In genomic region chr6:109187399-109188114, GRCh38 we compare ENCODE assay signal across 9 cellular contexts.
DNase-seq lines count a peak whose midpoint lies in the region; ATAC-seq and TF ChIP-seq lines count a peak whose summit lies in the region.
"Had no signal": no experiment of that assay in that cellular context is flagged by ENCODE, and none has a peak within 500 bp of the region (broad histone marks: within the 10 kb centered on the region; RNA-seq: fewer than 3 reads in every experiment).

No MANE protein-coding gene starts in this region.

- peak overlapping the region; percentile 35; the same call in 1 of the 2 replicates for H3K27ac Mint-ChIP-seq in GM23338
- H3K27ac Mint-ChIP-seq in activated CD8-positive, alpha-beta memory T cell treated with anti-CD3 and anti-CD28 coated beads, Interleukin-2, amount 10 ng/mL, durations not matched to agents 7 days and 5 days, result no peak overlapping the region
- H3K27ac Mint-ChIP-seq in natural killer cell treated with Interleukin-12 subunit alpha and Interleukin-12 subunit beta and Interleukin-15 and Interleukin-18, amount 100 ng/mL, for 72 hours, result no peak overlapping the region

- TF ChIP-seq POLR2A in erythroblast (IDR thresholded peaks at IDR 0.05; ENCODE audit: low read length), result no peak

- no peaks in the 10 kb centered on the region for H3K4me1 ChIP-seq in GM23338 (ENCODE audit: insufficient read depth)
- H3K4me1 ChIP-seq: HAP-1 had no signal

- peak; percentile 89 to 98 for TF ChIP-seq CTCF in GM23338 (conservative IDR thresholded peaks at IDR 0.05; ENCODE audit: low read depth in 2 of 2)

- no peaks in the 10 kb centered on the region for H3K9me2 ChIP-seq in GM23338 (ENCODE audit: insufficient read depth)

- H3K27ac ChIP-seq in GM23338 (ENCODE audit: low read depth), result no peak overlapping the region

- no peaks in the 10 kb centered on the region for H3K27me3 ChIP-seq in GM23338 (ENCODE audit: insufficient read depth)

- DNase-seq in AG20443 (ENCODE audit: low spot score) (peak; percentile 52), GM23338 (ENCODE audit: low spot score) (peak; percentile 82), NCI-H748 treated with DMSO at 0.1 percent for 48 hours (lab: John Stamatoyannopoulos, UW) (peak; percentile 41), erythroblast (lab: John Stamatoyannopoulos, UW) (peak; percentile 54 to 77)
- DNase-seq in activated CD8-positive, alpha-beta memory T cell treated with anti-CD3 and anti-CD28 coated beads, Interleukin-2, amount 10 ng/mL, durations not matched to agents 7 days and 5 days, result peak; percentile 67
- DNase-seq in natural killer cell treated with Interleukin-12 subunit alpha and Interleukin-12 subunit beta and Interleukin-15 and Interleukin-18, amount 100 ng/mL, for 72 hours (ENCODE audit: low spot score), result no peak
- peak; percentile 37 for DNase-seq in stimulated activated naive CD4-positive, alpha-beta T cell treated with Interleukin-2 at 50 U/mL for 16 hours (lab: John Stamatoyannopoulos, UW)

- no peaks in the 10 kb centered on the region for H4K20me1 ChIP-seq in GM23338 (replicated peaks; ENCODE audit: insufficient read depth)

- H3K36me3 ChIP-seq in GM23338 (ENCODE audit: insufficient read depth), result 0 out of 2 replicates have a peak, but pooled peaks cover 3% of the 10 kb centered on the region
- H3K36me3 ChIP-seq: HAP-1 had no signal

- H3K4me3 ChIP-seq in GM23338, result no peak overlapping the region
- H3K4me3 ChIP-seq: HAP-1 had no signal

- CTCF ChIA-PET in activated CD8-positive, alpha-beta memory T cell treated with anti-CD3 and anti-CD28 coated beads, Interleukin-2, amount 10 ng/mL, durations not matched to agents 7 days and 5 days (lab: Charles Lee), result interaction anchor here (1.0 to 3.9 kb wide), 25 partner anchors 10 to 852 kb away, joined by 3 to 84 read pairs (median 5); partner anchors contain the start of genes CD164, CEP57L1 and MICAL1

- H2AFZ ChIP-seq in GM23338, result no peak overlapping the region

- H3F3A ChIP-seq in GM23338 (replicated peaks; ENCODE audit: low read depth), result no peaks in the 10 kb centered on the region

- H3K9me3 Mint-ChIP-seq in GM23338, result peaks cover 23% of the 10 kb centered on the region
- H3K9me3 Mint-ChIP-seq in activated CD8-positive, alpha-beta memory T cell treated with anti-CD3 and anti-CD28 coated beads, Interleukin-2, amount 10 ng/mL, durations not matched to agents 7 days and 5 days (ENCODE audit: low read depth), result peaks cover 14% of the 10 kb centered on the region
- H3K9me3 Mint-ChIP-seq in natural killer cell treated with Interleukin-12 subunit alpha and Interleukin-12 subunit beta and Interleukin-15 and Interleukin-18, amount 100 ng/mL, for 72 hours, result peaks cover 6% of the 10 kb centered on the region

- peaks cover 2% of the 10 kb centered on the region for H3K27me3 Mint-ChIP-seq in GM23338 (ENCODE audit: insufficient read depth, low read depth, poor library complexity)
- H3K27me3 Mint-ChIP-seq in activated CD8-positive, alpha-beta memory T cell treated with anti-CD3 and anti-CD28 coated beads, Interleukin-2, amount 10 ng/mL, durations not matched to agents 7 days and 5 days, result peaks cover 46% of the 10 kb centered on the region
- H3K27me3 Mint-ChIP-seq in natural killer cell treated with Interleukin-12 subunit alpha and Interleukin-12 subunit beta and Interleukin-15 and Interleukin-18, amount 100 ng/mL, for 72 hours, result peaks cover 15 to 19% of the 10 kb centered on the region in 2 donors

- H3K36me3 Mint-ChIP-seq in GM23338 (ENCODE audit: low read depth), result peaks cover 15% of the 10 kb centered on the region
- H3K36me3 Mint-ChIP-seq in activated CD8-positive, alpha-beta memory T cell treated with anti-CD3 and anti-CD28 coated beads, Interleukin-2, amount 10 ng/mL, durations not matched to agents 7 days and 5 days, result peaks cover 11% of the 10 kb centered on the region
- H3K36me3 Mint-ChIP-seq in natural killer cell treated with Interleukin-12 subunit alpha and Interleukin-12 subunit beta and Interleukin-15 and Interleukin-18, amount 100 ng/mL, for 72 hours, result peaks cover 10% of the 10 kb centered on the region

- H3K79me2 ChIP-seq in GM23338 (replicated peaks; ENCODE audit: insufficient read depth), result no peaks in the 10 kb centered on the region

- H3K4me1 Mint-ChIP-seq in GM23338, result peaks cover 21% of the 10 kb centered on the region
- peaks cover 20% of the 10 kb centered on the region for H3K4me1 Mint-ChIP-seq in activated CD8-positive, alpha-beta memory T cell treated with anti-CD3 and anti-CD28 coated beads, Interleukin-2, amount 10 ng/mL, durations not matched to agents 7 days and 5 days
- no peaks in the 10 kb centered on the region for H3K4me1 Mint-ChIP-seq in natural killer cell treated with Interleukin-12 subunit alpha and Interleukin-12 subunit beta and Interleukin-15 and Interleukin-18, amount 100 ng/mL, for 72 hours (ENCODE audit: low read depth in 2 of 2)

- ATAC-seq in GM23338, result peak; percentile 81
- ATAC-seq in activated CD8-positive, alpha-beta memory T cell treated with anti-CD3 and anti-CD28 coated beads, Interleukin-2, amount 10 ng/mL, durations not matched to agents 7 days and 5 days, result peak; percentile 65
- ATAC-seq in natural killer cell treated with Interleukin-12 subunit alpha and Interleukin-12 subunit beta and Interleukin-15 and Interleukin-18, amount 100 ng/mL, for 72 hours, result peak; percentile 59 to 74
- ATAC-seq in GM18870 (IDR thresholded peaks at IDR 0.05; ENCODE audit: unreplicated experiment), result no peak

- H3K4me3 Mint-ChIP-seq in GM23338, result no peak overlapping the region
- H3K4me3 Mint-ChIP-seq in activated CD8-positive, alpha-beta memory T cell treated with anti-CD3 and anti-CD28 coated beads, Interleukin-2, amount 10 ng/mL, durations not matched to agents 7 days and 5 days, result no peak overlapping the region
- H3K4me3 Mint-ChIP-seq in natural killer cell treated with Interleukin-12 subunit alpha and Interleukin-12 subunit beta and Interleukin-15 and Interleukin-18, amount 100 ng/mL, for 72 hours, result no peak overlapping the region

- no peak overlapping the region for H3K4me2 ChIP-seq in GM23338

TF ChIP-seq in GM23338, 12 proteins besides CTCF, POLR2A, EP300 and RAD21:
- TF ChIP-seq ZNF331 (CRISPR knock-in tag; IDR thresholded peaks at IDR 0.05; ENCODE audit: low read depth) (no peak), EZH2phosphoT487 (IDR thresholded peaks at IDR 0.05; ENCODE audit: unreplicated experiment) (no peak), POLR2AphosphoS5 (IDR thresholded peaks at IDR 0.05; ENCODE audit: low read depth) (no peak), JUNB (IDR thresholded peaks at IDR 0.05; ENCODE audit: unreplicated experiment) (no peak), CREB1 (CRISPR knock-in tag; IDR thresholded peaks at IDR 0.05; ENCODE audit: low read depth) (no peak), EZH2 (IDR thresholded peaks at IDR 0.05; ENCODE audit: low read depth, unreplicated experiment) (no peak), STAT1 (IDR thresholded peaks at IDR 0.05; ENCODE audit: unreplicated experiment) (no peak)
